Comparison of ENCODE assay signal across 2 cellular contexts in the genomic region with DNA sequence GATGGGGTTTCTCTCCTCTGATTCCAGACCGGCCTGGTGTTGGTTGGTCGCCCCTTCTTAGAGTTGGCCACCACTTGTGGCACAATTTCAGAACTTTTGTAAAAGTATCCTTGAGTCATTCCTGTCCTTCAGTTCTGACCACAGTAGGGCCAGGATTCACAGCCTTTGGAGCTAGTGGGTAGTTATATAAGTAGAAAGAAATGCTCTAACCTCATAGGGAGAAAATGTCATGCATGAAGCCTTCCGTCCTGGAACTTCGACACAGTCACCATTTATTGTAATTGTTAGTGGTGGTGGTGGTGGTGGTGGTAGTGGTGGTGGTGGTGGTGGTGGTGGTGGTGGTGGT.
TF ChIP-seq lines count a peak whose summit lies in the region.

No MANE protein-coding gene starts in this region.

TF ChIP-seq in SK-N-SH, 30 proteins besides CTCF, POLR2A, EP300 and RAD21:
- no peak for TF ChIP-seq YY1 (IDR thresholded peaks at IDR 0.05; ENCODE audit: low read depth)
- no peak for TF ChIP-seq GABPA (IDR thresholded peaks at IDR 0.05; ENCODE audit: low read depth)

TF ChIP-seq in SK-N-SH treated with all-trans-retinoic acid at 6 μM for 48 hours, 23 proteins besides CTCF, POLR2A, EP300 and RAD21:
- TF ChIP-seq TCF4 (CRISPR knock-in tag; IDR thresholded peaks at IDR 0.05; ENCODE audit: borderline replicate concordance) (no peak), ZNF565 (CRISPR knock-in tag; conservative IDR thresholded peaks at IDR 0.05; ENCODE audit: low read depth) (no peak), TOX (CRISPR knock-in tag; IDR thresholded peaks at IDR 0.05; ENCODE audit: borderline replicate concordance) (no peak)
